ENCODE assay signal across 8 cellular contexts in genomic region chr12:14769462-14769836, GRCh38.
DNase-seq lines count a peak whose midpoint lies in the region; ATAC-seq and TF ChIP-seq lines count a peak whose summit lies in the region.

No MANE protein-coding gene starts in this region.

- peak overlapping the region; percentile 78 for H3K4me3 ChIP-seq in HL-60 (replicated peaks; ENCODE audit: insufficient read depth, low read length)

- H3K27ac Mint-ChIP-seq in activated naive CD4-positive, alpha-beta T cell treated with anti-CD3 and anti-CD28 coated beads, Interleukin-2, amount 10 ng/mL, durations not matched to agents 7 days and 5 days, result peak overlapping the region; percentile 100
- H3K27ac Mint-ChIP-seq in activated naive CD8-positive, alpha-beta T cell treated with anti-CD3 and anti-CD28 coated beads, Interleukin-2, amount 50 U/mL, for 24 hours, result peak overlapping the region; percentile 99
- peak overlapping the region; percentile 99 for H3K27ac Mint-ChIP-seq in stimulated activated memory B cell treated with anti-CD40 and anti-IgM and Interleukin-4, amounts not matched to agents 10 μg/mL and 1 μg/mL and 100 μg/mL, for 72 hours

- peak; percentile 55 for DNase-seq in activated naive CD4-positive, alpha-beta T cell treated with anti-CD3 and anti-CD28 coated beads, Interleukin-2, amount 10 ng/mL, durations not matched to agents 7 days and 5 days
- no peak for DNase-seq in activated naive CD4-positive, alpha-beta T cell treated with anti-CD3 and anti-CD28 coated beads, Interleukin-2, amount 50 U/mL, for 16 hours
- no peak for DNase-seq in HL-60 (ENCODE audit: low read depth in 1 of 2, low spot score in 1 of 2)
- no peak for DNase-seq in activated naive CD8-positive, alpha-beta T cell treated with anti-CD3 and anti-CD28 coated beads, Interleukin-2, amount 50 U/mL, for 24 hours
- DNase-seq in iPS-NIHi7 (ENCODE audit: extremely low spot score), result peak; percentile 67
- no peak for DNase-seq in NOMO-1 (lab: John Stamatoyannopoulos, UW; ENCODE audit: unreplicated experiment in 2 of 2)
- no peak for DNase-seq in effector CD8-positive, alpha-beta T cell (lab: John Stamatoyannopoulos, UW)

- H3K27me3 Mint-ChIP-seq in activated naive CD4-positive, alpha-beta T cell treated with anti-CD3 and anti-CD28 coated beads, Interleukin-2, amount 10 ng/mL, durations not matched to agents 7 days and 5 days, result peaks cover 7% of the 10 kb centered on the region
- H3K27me3 Mint-ChIP-seq in activated naive CD8-positive, alpha-beta T cell treated with anti-CD3 and anti-CD28 coated beads, Interleukin-2, amount 50 U/mL, for 24 hours, result no peaks in the 10 kb centered on the region
- H3K27me3 Mint-ChIP-seq in stimulated activated memory B cell treated with anti-CD40 and anti-IgM and Interleukin-4, amounts not matched to agents 10 μg/mL and 1 μg/mL and 100 μg/mL, for 72 hours, result no peaks in the 10 kb centered on the region

- H3K4me3 Mint-ChIP-seq in activated naive CD4-positive, alpha-beta T cell treated with anti-CD3 and anti-CD28 coated beads, Interleukin-2, amount 10 ng/mL, durations not matched to agents 7 days and 5 days, result peak overlapping the region; percentile 99
- peak overlapping the region; percentile 94 for H3K4me3 Mint-ChIP-seq in activated naive CD8-positive, alpha-beta T cell treated with anti-CD3 and anti-CD28 coated beads, Interleukin-2, amount 50 U/mL, for 24 hours
- H3K4me3 Mint-ChIP-seq in stimulated activated memory B cell treated with anti-CD40 and anti-IgM and Interleukin-4, amounts not matched to agents 10 μg/mL and 1 μg/mL and 100 μg/mL, for 72 hours, result peak overlapping the region; percentile 97

- CTCF ChIA-PET in activated naive CD4-positive, alpha-beta T cell treated with anti-CD3 and anti-CD28 coated beads, Interleukin-2, amount 10 ng/mL, durations not matched to agents 7 days and 5 days (lab: Charles Lee), result interaction anchor here (0.7 to 1.5 kb wide), 10 partner anchors 10 to 226 kb away, joined by 3 to 6 read pairs (median 3); partner anchors contain the start of gene SMCO3

- H3K27me3 ChIP-seq in HL-60 (ENCODE audit: insufficient read depth, poor library complexity, severe bottlenecking), result no peaks in the 10 kb centered on the region

- H3K4me1 Mint-ChIP-seq in activated naive CD4-positive, alpha-beta T cell treated with anti-CD3 and anti-CD28 coated beads, Interleukin-2, amount 10 ng/mL, durations not matched to agents 7 days and 5 days, result peaks cover 63% of the 10 kb centered on the region
- peaks cover 64% of the 10 kb centered on the region for H3K4me1 Mint-ChIP-seq in activated naive CD8-positive, alpha-beta T cell treated with anti-CD3 and anti-CD28 coated beads, Interleukin-2, amount 50 U/mL, for 24 hours
- peaks cover 34% of the 10 kb centered on the region for H3K4me1 Mint-ChIP-seq in stimulated activated memory B cell treated with anti-CD40 and anti-IgM and Interleukin-4, amounts not matched to agents 10 μg/mL and 1 μg/mL and 100 μg/mL, for 72 hours

- ATAC-seq in activated naive CD8-positive, alpha-beta T cell treated with anti-CD3 and anti-CD28 coated beads, Interleukin-2, amount 50 U/mL, for 24 hours, result no peak
- peak; percentile 0 for ATAC-seq in stimulated activated memory B cell treated with anti-CD40 and anti-IgM and Interleukin-4, amounts not matched to agents 10 μg/mL and 1 μg/mL and 100 μg/mL, for 72 hours

- TF ChIP-seq CTCF in HL-60 (IDR thresholded peaks at IDR 0.05; ENCODE audit: insufficient read depth, low read length), result no peak

- no peak overlapping the region for H3K27ac ChIP-seq in HL-60 (replicated peaks)

- H3K9me3 Mint-ChIP-seq in activated naive CD4-positive, alpha-beta T cell treated with anti-CD3 and anti-CD28 coated beads, Interleukin-2, amount 10 ng/mL, durations not matched to agents 7 days and 5 days, result peaks cover 11% of the 10 kb centered on the region
- H3K9me3 Mint-ChIP-seq in activated naive CD8-positive, alpha-beta T cell treated with anti-CD3 and anti-CD28 coated beads, Interleukin-2, amount 50 U/mL, for 24 hours, result peaks cover 8% of the 10 kb centered on the region
- peaks cover 7% of the 10 kb centered on the region for H3K9me3 Mint-ChIP-seq in stimulated activated memory B cell treated with anti-CD40 and anti-IgM and Interleukin-4, amounts not matched to agents 10 μg/mL and 1 μg/mL and 100 μg/mL, for 72 hours

- peaks cover 56% of the 10 kb centered on the region for H3K36me3 Mint-ChIP-seq in activated naive CD4-positive, alpha-beta T cell treated with anti-CD3 and anti-CD28 coated beads, Interleukin-2, amount 10 ng/mL, durations not matched to agents 7 days and 5 days
- H3K36me3 Mint-ChIP-seq in activated naive CD8-positive, alpha-beta T cell treated with anti-CD3 and anti-CD28 coated beads, Interleukin-2, amount 50 U/mL, for 24 hours (ENCODE audit: low read depth), result peaks cover 53% of the 10 kb centered on the region
- peaks cover 48% of the 10 kb centered on the region for H3K36me3 Mint-ChIP-seq in stimulated activated memory B cell treated with anti-CD40 and anti-IgM and Interleukin-4, amounts not matched to agents 10 μg/mL and 1 μg/mL and 100 μg/mL, for 72 hours

Comparison
In these comparisons a context has a peak if more than half of its experiments do, and no peak if none do; other contexts are left out.
1. DNase-seq: peak in activated naive CD4-positive, alpha-beta T cell treated with anti-CD3 and anti-CD28 coated beads, Interleukin-2, amount 10 ng/mL, durations not matched to agents 7 days and 5 days (single experiment) and iPS-NIHi7 (single experiment); none in activated naive CD4-positive, alpha-beta T cell treated with anti-CD3 and anti-CD28 coated beads, Interleukin-2, amount 50 U/mL, for 16 hours (single experiment), HL-60 (0 of 2), activated naive CD8-positive, alpha-beta T cell treated with anti-CD3 and anti-CD28 coated beads, Interleukin-2, amount 50 U/mL, for 24 hours (single experiment), NOMO-1 (0 of 2) and effector CD8-positive, alpha-beta T cell (single experiment).
2. Peak in every context shown above with its lines, with median percentiles within 50 percentile points of each other: H3K27ac Mint-ChIP-seq and H3K4me3 Mint-ChIP-seq.